ENCODE assay signal across 1 cellular context in genomic region chr17:41666708-41667279, GRCh38.
TF ChIP-seq lines count a peak whose summit lies in the region.

No MANE protein-coding gene starts in this region.

TF ChIP-seq in HepG2, 621 proteins besides CTCF, POLR2A, EP300 and RAD21 (continued from another document and continues in another):
- peak; percentile 16; the same call in 1 of the 2 replicates for TF ChIP-seq ARID3A (IDR thresholded peaks at IDR 0.05; ENCODE audit: low read depth, low read length)
- peak; percentile 63 for TF ChIP-seq TEAD3 (CRISPR knock-in tag; optimal IDR thresholded peaks at IDR 0.05; ENCODE audit: borderline replicate concordance)
- peak; percentile 34; the same call in 1 of the 2 replicates for TF ChIP-seq HNF4A (CRISPR knock-in tag; IDR thresholded peaks at IDR 0.05)
- no peak for TF ChIP-seq ZNF30 (CRISPR knock-in tag; IDR thresholded peaks at IDR 0.05)
- peak; percentile 51 for TF ChIP-seq ZNF143 (CRISPR knock-in tag; IDR thresholded peaks at IDR 0.05)
- TF ChIP-seq POGK (CRISPR knock-in tag; conservative IDR thresholded peaks at IDR 0.05), result no peak
- no peak for TF ChIP-seq ARNT2 (CRISPR knock-in tag; IDR thresholded peaks at IDR 0.05; ENCODE audit: low read depth)
- TF ChIP-seq TFDP1 (CRISPR knock-in tag; IDR thresholded peaks at IDR 0.05; ENCODE audit: borderline replicate concordance), result no peak; the same call in 1 of the 2 replicates
- no peak for TF ChIP-seq CREB3 (CRISPR knock-in tag; IDR thresholded peaks at IDR 0.05)
- TF ChIP-seq ZNF770 (CRISPR knock-in tag; IDR thresholded peaks at IDR 0.05), result peak; percentile 9
- peak; percentile 77 for TF ChIP-seq PATZ1 (CRISPR knock-in tag; IDR thresholded peaks at IDR 0.05)
- TF ChIP-seq TEF (CRISPR knock-in tag; IDR thresholded peaks at IDR 0.05), result no peak
- TF ChIP-seq ZSCAN9 (CRISPR knock-in tag; IDR thresholded peaks at IDR 0.05; ENCODE audit: borderline replicate concordance), result peak; percentile 43; the same call in 1 of the 2 replicates
- no peak for TF ChIP-seq ZNF883 (CRISPR knock-in tag; IDR thresholded peaks at IDR 0.05; ENCODE audit: not compliant biosample characterization)
- no peak for TF ChIP-seq NCOA1 (CRISPR knock-in tag; IDR thresholded peaks at IDR 0.05)
- TF ChIP-seq KDM6A (CRISPR knock-in tag; IDR thresholded peaks at IDR 0.05; ENCODE audit: low read depth), result no peak
- no peak for TF ChIP-seq ZNF180 (CRISPR knock-in tag; IDR thresholded peaks at IDR 0.05; ENCODE audit: borderline replicate concordance, low read depth)
- peak; percentile 13; the same call in 1 of the 2 replicates for TF ChIP-seq ZNF768 (CRISPR knock-in tag; IDR thresholded peaks at IDR 0.05)
- TF ChIP-seq SMC3 (IDR thresholded peaks at IDR 0.05; ENCODE audit: low read length), result peak; percentile 48
- TF ChIP-seq TP53 (CRISPR knock-in tag; conservative IDR thresholded peaks at IDR 0.05), result 0 out of 2 replicates have a peak, but pooled peaks have one; percentile 20
- TF ChIP-seq TAF1 (CRISPR knock-in tag; IDR thresholded peaks at IDR 0.05), result 0 out of 2 replicates have a peak, but pooled peaks have one; percentile 14
- TF ChIP-seq ZNF510 (CRISPR knock-in tag; IDR thresholded peaks at IDR 0.05; ENCODE audit: low read depth), result no peak
- no peak for TF ChIP-seq MTF1 (CRISPR knock-in tag; IDR thresholded peaks at IDR 0.05)
- TF ChIP-seq GABPB1 (CRISPR knock-in tag; IDR thresholded peaks at IDR 0.05), result peak; percentile 38; the same call in 1 of the 2 replicates
- TF ChIP-seq ZNF350 (CRISPR knock-in tag; IDR thresholded peaks at IDR 0.05; ENCODE audit: borderline replicate concordance, low read depth), result 0 out of 2 replicates have a peak, but pooled peaks have one; percentile 37
- TF ChIP-seq ELF1 (CRISPR knock-in tag; IDR thresholded peaks at IDR 0.05), result peak; percentile 40; the same call in 1 of the 2 replicates
- TF ChIP-seq JARID2 (CRISPR knock-in tag; IDR thresholded peaks at IDR 0.05; ENCODE audit: insufficient replicate concordance), result no peak
- TF ChIP-seq KLF12 (CRISPR knock-in tag; IDR thresholded peaks at IDR 0.05; ENCODE audit: borderline replicate concordance), result no peak
- TF ChIP-seq KDM2A (CRISPR knock-in tag; IDR thresholded peaks at IDR 0.05; ENCODE audit: borderline replicate concordance, low read depth), result peak; percentile 62; the same call in 1 of the 2 replicates
- peak; percentile 18; the same call in 1 of the 2 replicates for TF ChIP-seq ZNF614 (CRISPR knock-in tag; IDR thresholded peaks at IDR 0.05; ENCODE audit: borderline replicate concordance)
- peak; percentile 53; the same call in 1 of the 2 replicates for TF ChIP-seq RARA (CRISPR knock-in tag; IDR thresholded peaks at IDR 0.05)
- TF ChIP-seq XBP1 (CRISPR knock-in tag; IDR thresholded peaks at IDR 0.05), result no peak
- TF ChIP-seq TCF12 (IDR thresholded peaks at IDR 0.05), result no peak
- no peak for TF ChIP-seq TCF12 (CRISPR knock-in tag; IDR thresholded peaks at IDR 0.05)
- TF ChIP-seq NBN (conservative IDR thresholded peaks at IDR 0.05), result no peak
- no peak; the same call in 1 of the 2 replicates for TF ChIP-seq ISL2 (CRISPR knock-in tag; IDR thresholded peaks at IDR 0.05)
- TF ChIP-seq RFXAP (CRISPR knock-in tag; IDR thresholded peaks at IDR 0.05; ENCODE audit: borderline replicate concordance), result peak; percentile 41; the same call in 1 of the 2 replicates
- peak; percentile 59; the same call in 1 of the 3 replicates for TF ChIP-seq MXI1 (IDR thresholded peaks at IDR 0.05; ENCODE audit: borderline replicate concordance, low read depth, low read length)
- peak; percentile 48 for TF ChIP-seq FOXA3 (CRISPR knock-in tag; IDR thresholded peaks at IDR 0.05)
- TF ChIP-seq RFXANK (CRISPR knock-in tag; IDR thresholded peaks at IDR 0.05), result no peak
- peak; percentile 59; the same call in 1 of the 2 replicates for TF ChIP-seq ZHX2 (IDR thresholded peaks at IDR 0.05; ENCODE audit: low read depth)
- TF ChIP-seq ZHX2 (CRISPR knock-in tag; IDR thresholded peaks at IDR 0.05; ENCODE audit: borderline replicate concordance), result no peak
- peak; percentile 63; the same call in 1 of the 2 replicates for TF ChIP-seq HOXA5 (CRISPR knock-in tag; IDR thresholded peaks at IDR 0.05)
- peak; percentile 24 for TF ChIP-seq YY1 (IDR thresholded peaks at IDR 0.05; ENCODE audit: insufficient read depth, insufficient replicate concordance, low read depth, low read length)
- no peak for TF ChIP-seq CEBPB (IDR thresholded peaks at IDR 0.05; ENCODE audit: borderline replicate concordance, low read depth, low read length)
- peak; percentile 97 for TF ChIP-seq ZNF691 (CRISPR knock-in tag; IDR thresholded peaks at IDR 0.05; ENCODE audit: borderline replicate concordance, low read depth)
- TF ChIP-seq XRCC5 (optimal IDR thresholded peaks at IDR 0.05; ENCODE audit: low read length), result peak; percentile 97
